ENCODE assay signal across 28 cellular contexts in genomic region chr11:35454362-35454761, GRCh38.
"Had no signal": no experiment of that assay in that cellular context is flagged by ENCODE, and none has a peak within 500 bp of the region (broad histone marks: within the 10 kb centered on the region; RNA-seq: fewer than 3 reads in every experiment).

No MANE protein-coding gene starts in this region.

- H3K4me3 ChIP-seq: pancreas, psoas muscle, right lobe of liver, sigmoid colon, suprapubic skin, testis, tibial artery, transverse colon, upper lobe of right lung, uterus had no signal

- H3K4me1 ChIP-seq: pancreas, psoas muscle, right lobe of liver, sigmoid colon, testis, tibial artery, transverse colon, upper lobe of right lung, uterus had no signal

- H3K27me3 ChIP-seq: pancreas, right lobe of liver, sigmoid colon, suprapubic skin, testis, upper lobe of right lung, uterus had no signal

- H3K9me3 Mint-ChIP-seq: natural killer cell treated with Interleukin-12 subunit alpha and Interleukin-12 subunit beta and Interleukin-15 and Interleukin-18, amount 100 ng/mL, for 72 hours; stimulated activated memory B cell treated with anti-CD40 and anti-IgM and Interleukin-4, amounts not matched to agents 10 μg/mL and 1 μg/mL and 100 μg/mL, for 72 hours; stimulated activated naive CD8-positive, alpha-beta T cell treated with anti-CD3 and anti-CD28 coated beads, Interleukin-15, amount 100 ng/mL, for 72 hours had no signal

- DNase-seq: naive thymus-derived CD8-positive, alpha-beta T cell; nephron progenitor cell; nucleus accumbens; pancreas; psoas muscle; right cardiac atrium; right lobe of liver; sigmoid colon; small intestine; stimulated activated CD4-positive, alpha-beta T cell treated with anti-CD3 and anti-CD28 coated beads, Interleukin-15, amount 100 ng/mL, for 24 hours; stimulated activated CD4-positive, alpha-beta T cell treated with anti-CD3 and anti-CD28 coated beads, Interleukin-2, amount 100 ng/mL, for 24 hours; stimulated activated CD4-positive, alpha-beta T cell treated with anti-CD3 and anti-CD28 coated beads, Interleukin-2, amount 100 ng/mL, for 48 hours; stimulated activated CD4-positive, alpha-beta T cell treated with anti-CD3 and anti-CD28 coated beads, Interleukin-4, amount 100 ng/mL, for 24 hours; stimulated activated naive CD4-positive, alpha-beta T cell; stimulated activated naive CD8-positive, alpha-beta T cell treated with anti-CD3 and anti-CD28 coated beads, Interleukin-15, amount 100 ng/mL, for 72 hours; stimulated activated naive CD8-positive, alpha-beta T cell treated with anti-CD3 and anti-CD28 coated beads, Interleukin-15, Interleukin-2, amounts not matched to agents 100 U/mL and 50 U/mL, for 24 hours; substantia nigra; testis; tibial artery; transverse colon; upper lobe of right lung; uterus had no signal

- ATAC-seq: naive thymus-derived CD8-positive, alpha-beta T cell; natural killer cell treated with Interleukin-12 subunit alpha and Interleukin-12 subunit beta and Interleukin-15 and Interleukin-18, amount 100 ng/mL, for 72 hours; pancreas; psoas muscle; right cardiac atrium; right lobe of liver; stimulated activated memory B cell treated with anti-CD40 and anti-IgM and Interleukin-4, amounts not matched to agents 10 μg/mL and 1 μg/mL and 100 μg/mL, for 72 hours; stimulated activated naive CD8-positive, alpha-beta T cell treated with anti-CD3 and anti-CD28 coated beads, Interleukin-15, amount 100 ng/mL, for 72 hours; stimulated activated naive CD8-positive, alpha-beta T cell treated with anti-CD3 and anti-CD28 coated beads, Interleukin-15, Interleukin-2, amounts not matched to agents 100 U/mL and 50 U/mL, for 24 hours; upper lobe of right lung had no signal

- H3K9me3 ChIP-seq: neutrophil, pancreas, psoas muscle, right lobe of liver, sigmoid colon, suprapubic skin, testis, tibial artery, transverse colon, upper lobe of right lung, uterus had no signal

- H3K36me3 ChIP-seq: neutrophil, pancreas, right lobe of liver, sigmoid colon, tibial artery, upper lobe of right lung, uterus had no signal

- H3K27ac Mint-ChIP-seq: naive thymus-derived CD8-positive, alpha-beta T cell; natural killer cell treated with Interleukin-12 subunit alpha and Interleukin-12 subunit beta and Interleukin-15 and Interleukin-18, amount 100 ng/mL, for 72 hours; nephron progenitor cell; stimulated activated memory B cell treated with anti-CD40 and anti-IgM and Interleukin-4, amounts not matched to agents 10 μg/mL and 1 μg/mL and 100 μg/mL, for 72 hours; stimulated activated naive CD8-positive, alpha-beta T cell treated with anti-CD3 and anti-CD28 coated beads, Interleukin-15, amount 100 ng/mL, for 72 hours; type B pancreatic cell had no signal

- H3K4me1 Mint-ChIP-seq: naive thymus-derived CD8-positive, alpha-beta T cell; nephron progenitor cell; neural crest cell; stimulated activated memory B cell treated with anti-CD40 and anti-IgM and Interleukin-4, amounts not matched to agents 10 μg/mL and 1 μg/mL and 100 μg/mL, for 72 hours; stimulated activated naive CD8-positive, alpha-beta T cell treated with anti-CD3 and anti-CD28 coated beads, Interleukin-15, amount 100 ng/mL, for 72 hours had no signal

- FAIRE-seq: pancreas, small intestine had no signal

- H3K36me3 Mint-ChIP-seq: natural killer cell treated with Interleukin-12 subunit alpha and Interleukin-12 subunit beta and Interleukin-15 and Interleukin-18, amount 100 ng/mL, for 72 hours; stimulated activated memory B cell treated with anti-CD40 and anti-IgM and Interleukin-4, amounts not matched to agents 10 μg/mL and 1 μg/mL and 100 μg/mL, for 72 hours had no signal

- H3K4me3 Mint-ChIP-seq: naive thymus-derived CD8-positive, alpha-beta T cell; natural killer cell treated with Interleukin-12 subunit alpha and Interleukin-12 subunit beta and Interleukin-15 and Interleukin-18, amount 100 ng/mL, for 72 hours; nephron progenitor cell; neural crest cell; stimulated activated memory B cell treated with anti-CD40 and anti-IgM and Interleukin-4, amounts not matched to agents 10 μg/mL and 1 μg/mL and 100 μg/mL, for 72 hours; stimulated activated naive CD8-positive, alpha-beta T cell treated with anti-CD3 and anti-CD28 coated beads, Interleukin-15, amount 100 ng/mL, for 72 hours; type B pancreatic cell had no signal

- H3K27ac ChIP-seq: neutrophil, pancreas, psoas muscle, right lobe of liver, sigmoid colon, suprapubic skin, testis, tibial artery, transverse colon, upper lobe of right lung, uterus had no signal
